ENCODE assay signal across 1 cellular context in genomic region chr5:159207222-159207615, GRCh38.
A peak's percentile ranks its signal among the peaks of the same experiment; 100 is the strongest.
TF ChIP-seq lines count a peak whose summit lies in the region.

No MANE protein-coding gene starts in this region.

TF ChIP-seq in GM12878, 131 proteins besides CTCF, POLR2A, EP300 and RAD21 (continued from another document):
- no peak for TF ChIP-seq PRDM15 (CRISPR knock-in tag; IDR thresholded peaks at IDR 0.05)
- TF ChIP-seq, protein P1, sequence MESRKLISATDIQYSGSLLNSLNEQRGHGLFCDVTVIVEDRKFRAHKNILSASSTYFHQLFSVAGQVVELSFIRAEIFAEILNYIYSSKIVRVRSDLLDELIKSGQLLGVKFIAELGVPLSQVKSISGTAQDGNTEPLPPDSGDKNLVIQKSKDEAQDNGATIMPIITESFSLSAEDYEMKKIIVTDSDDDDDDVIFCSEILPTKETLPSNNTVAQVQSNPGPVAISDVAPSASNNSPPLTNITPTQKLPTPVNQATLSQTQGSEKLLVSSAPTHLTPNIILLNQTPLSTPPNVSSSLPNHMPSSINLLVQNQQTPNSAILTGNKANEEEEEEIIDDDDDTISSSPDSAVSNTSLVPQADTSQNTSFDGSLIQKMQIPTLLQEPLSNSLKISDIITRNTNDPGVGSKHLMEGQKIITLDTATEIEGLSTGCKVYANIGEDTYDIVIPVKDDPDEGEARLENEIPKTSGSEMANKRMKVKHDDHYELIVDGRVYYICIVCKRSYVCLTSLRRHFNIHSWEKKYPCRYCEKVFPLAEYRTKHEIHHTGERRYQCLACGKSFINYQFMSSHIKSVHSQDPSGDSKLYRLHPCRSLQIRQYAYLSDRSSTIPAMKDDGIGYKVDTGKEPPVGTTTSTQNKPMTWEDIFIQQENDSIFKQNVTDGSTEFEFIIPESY (IDR thresholded peaks at IDR 0.05): no peak
- TF ChIP-seq, protein P2, sequence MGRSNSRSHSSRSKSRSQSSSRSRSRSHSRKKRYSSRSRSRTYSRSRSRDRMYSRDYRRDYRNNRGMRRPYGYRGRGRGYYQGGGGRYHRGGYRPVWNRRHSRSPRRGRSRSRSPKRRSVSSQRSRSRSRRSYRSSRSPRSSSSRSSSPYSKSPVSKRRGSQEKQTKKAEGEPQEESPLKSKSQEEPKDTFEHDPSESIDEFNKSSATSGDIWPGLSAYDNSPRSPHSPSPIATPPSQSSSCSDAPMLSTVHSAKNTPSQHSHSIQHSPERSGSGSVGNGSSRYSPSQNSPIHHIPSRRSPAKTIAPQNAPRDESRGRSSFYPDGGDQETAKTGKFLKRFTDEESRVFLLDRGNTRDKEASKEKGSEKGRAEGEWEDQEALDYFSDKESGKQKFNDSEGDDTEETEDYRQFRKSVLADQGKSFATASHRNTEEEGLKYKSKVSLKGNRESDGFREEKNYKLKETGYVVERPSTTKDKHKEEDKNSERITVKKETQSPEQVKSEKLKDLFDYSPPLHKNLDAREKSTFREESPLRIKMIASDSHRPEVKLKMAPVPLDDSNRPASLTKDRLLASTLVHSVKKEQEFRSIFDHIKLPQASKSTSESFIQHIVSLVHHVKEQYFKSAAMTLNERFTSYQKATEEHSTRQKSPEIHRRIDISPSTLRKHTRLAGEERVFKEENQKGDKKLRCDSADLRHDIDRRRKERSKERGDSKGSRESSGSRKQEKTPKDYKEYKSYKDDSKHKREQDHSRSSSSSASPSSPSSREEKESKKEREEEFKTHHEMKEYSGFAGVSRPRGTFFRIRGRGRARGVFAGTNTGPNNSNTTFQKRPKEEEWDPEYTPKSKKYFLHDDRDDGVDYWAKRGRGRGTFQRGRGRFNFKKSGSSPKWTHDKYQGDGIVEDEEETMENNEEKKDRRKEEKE (IDR thresholded peaks at IDR 0.05): no peak
- TF ChIP-seq RAD51 (IDR thresholded peaks at IDR 0.05): peak; percentile 93
- TF ChIP-seq KDM1A (IDR thresholded peaks at IDR 0.05; ENCODE audit: borderline replicate concordance): no peak
- TF ChIP-seq PAX5 (IDR thresholded peaks at IDR 0.05; ENCODE audit: borderline replicate concordance, low read depth, low read length): no peak
- TF ChIP-seq, protein P3, sequence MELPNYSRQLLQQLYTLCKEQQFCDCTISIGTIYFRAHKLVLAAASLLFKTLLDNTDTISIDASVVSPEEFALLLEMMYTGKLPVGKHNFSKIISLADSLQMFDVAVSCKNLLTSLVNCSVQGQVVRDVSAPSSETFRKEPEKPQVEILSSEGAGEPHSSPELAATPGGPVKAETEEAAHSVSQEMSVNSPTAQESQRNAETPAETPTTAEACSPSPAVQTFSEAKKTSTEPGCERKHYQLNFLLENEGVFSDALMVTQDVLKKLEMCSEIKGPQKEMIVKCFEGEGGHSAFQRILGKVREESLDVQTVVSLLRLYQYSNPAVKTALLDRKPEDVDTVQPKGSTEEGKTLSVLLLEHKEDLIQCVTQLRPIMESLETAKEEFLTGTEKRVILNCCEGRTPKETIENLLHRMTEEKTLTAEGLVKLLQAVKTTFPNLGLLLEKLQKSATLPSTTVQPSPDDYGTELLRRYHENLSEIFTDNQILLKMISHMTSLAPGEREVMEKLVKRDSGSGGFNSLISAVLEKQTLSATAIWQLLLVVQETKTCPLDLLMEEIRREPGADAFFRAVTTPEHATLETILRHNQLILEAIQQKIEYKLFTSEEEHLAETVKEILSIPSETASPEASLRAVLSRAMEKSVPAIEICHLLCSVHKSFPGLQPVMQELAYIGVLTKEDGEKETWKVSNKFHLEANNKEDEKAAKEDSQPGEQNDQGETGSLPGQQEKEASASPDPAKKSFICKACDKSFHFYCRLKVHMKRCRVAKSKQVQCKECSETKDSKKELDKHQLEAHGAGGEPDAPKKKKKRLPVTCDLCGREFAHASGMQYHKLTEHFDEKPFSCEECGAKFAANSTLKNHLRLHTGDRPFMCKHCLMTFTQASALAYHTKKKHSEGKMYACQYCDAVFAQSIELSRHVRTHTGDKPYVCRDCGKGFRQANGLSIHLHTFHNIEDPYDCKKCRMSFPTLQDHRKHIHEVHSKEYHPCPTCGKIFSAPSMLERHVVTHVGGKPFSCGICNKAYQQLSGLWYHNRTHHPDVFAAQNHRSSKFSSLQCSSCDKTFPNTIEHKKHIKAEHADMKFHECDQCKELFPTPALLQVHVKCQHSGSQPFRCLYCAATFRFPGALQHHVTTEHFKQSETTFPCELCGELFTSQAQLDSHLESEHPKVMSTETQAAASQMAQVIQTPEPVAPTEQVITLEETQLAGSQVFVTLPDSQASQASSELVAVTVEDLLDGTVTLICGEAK (IDR thresholded peaks at IDR 0.05; ENCODE audit: borderline replicate concordance): no peak; the same call in 1 of the 2 replicates
- TF ChIP-seq, protein P4, sequence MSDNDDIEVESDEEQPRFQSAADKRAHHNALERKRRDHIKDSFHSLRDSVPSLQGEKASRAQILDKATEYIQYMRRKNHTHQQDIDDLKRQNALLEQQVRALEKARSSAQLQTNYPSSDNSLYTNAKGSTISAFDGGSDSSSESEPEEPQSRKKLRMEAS (IDR thresholded peaks at IDR 0.05; ENCODE audit: low read depth, low read length): no peak
- TF ChIP-seq, protein P5, sequence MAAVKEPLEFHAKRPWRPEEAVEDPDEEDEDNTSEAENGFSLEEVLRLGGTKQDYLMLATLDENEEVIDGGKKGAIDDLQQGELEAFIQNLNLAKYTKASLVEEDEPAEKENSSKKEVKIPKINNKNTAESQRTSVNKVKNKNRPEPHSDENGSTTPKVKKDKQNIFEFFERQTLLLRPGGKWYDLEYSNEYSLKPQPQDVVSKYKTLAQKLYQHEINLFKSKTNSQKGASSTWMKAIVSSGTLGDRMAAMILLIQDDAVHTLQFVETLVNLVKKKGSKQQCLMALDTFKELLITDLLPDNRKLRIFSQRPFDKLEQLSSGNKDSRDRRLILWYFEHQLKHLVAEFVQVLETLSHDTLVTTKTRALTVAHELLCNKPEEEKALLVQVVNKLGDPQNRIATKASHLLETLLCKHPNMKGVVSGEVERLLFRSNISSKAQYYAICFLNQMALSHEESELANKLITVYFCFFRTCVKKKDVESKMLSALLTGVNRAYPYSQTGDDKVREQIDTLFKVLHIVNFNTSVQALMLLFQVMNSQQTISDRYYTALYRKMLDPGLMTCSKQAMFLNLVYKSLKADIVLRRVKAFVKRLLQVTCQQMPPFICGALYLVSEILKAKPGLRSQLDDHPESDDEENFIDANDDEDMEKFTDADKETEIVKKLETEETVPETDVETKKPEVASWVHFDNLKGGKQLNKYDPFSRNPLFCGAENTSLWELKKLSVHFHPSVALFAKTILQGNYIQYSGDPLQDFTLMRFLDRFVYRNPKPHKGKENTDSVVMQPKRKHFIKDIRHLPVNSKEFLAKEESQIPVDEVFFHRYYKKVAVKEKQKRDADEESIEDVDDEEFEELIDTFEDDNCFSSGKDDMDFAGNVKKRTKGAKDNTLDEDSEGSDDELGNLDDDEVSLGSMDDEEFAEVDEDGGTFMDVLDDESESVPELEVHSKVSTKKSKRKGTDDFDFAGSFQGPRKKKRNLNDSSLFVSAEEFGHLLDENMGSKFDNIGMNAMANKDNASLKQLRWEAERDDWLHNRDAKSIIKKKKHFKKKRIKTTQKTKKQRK (IDR thresholded peaks at IDR 0.05; ENCODE audit: low read depth, low read length): no peak
- TF ChIP-seq GATAD2B (conservative IDR thresholded peaks at IDR 0.05; ENCODE audit: low read depth): no peak
- no peak for TF ChIP-seq SMAD1 (IDR thresholded peaks at IDR 0.05; ENCODE audit: low read depth, partially characterized antibody)
- TF ChIP-seq IRF5 (IDR thresholded peaks at IDR 0.05; ENCODE audit: borderline replicate concordance): no peak
- peak in 1 of 2 experiments; percentile 62; a peak in 1 of 4 replicates for TF ChIP-seq BHLHE40 (IDR thresholded peaks at IDR 0.05; ENCODE audit: borderline replicate concordance in 1 of 2, low read depth in 2 of 2, low read length in 1 of 2)
- no peak for TF ChIP-seq IRF4 (IDR thresholded peaks at IDR 0.05; ENCODE audit: low read depth, low read length)
- TF ChIP-seq SRF (IDR thresholded peaks at IDR 0.05; ENCODE audit: low read depth in 2 of 2, low read length in 2 of 2): no peak
- TF ChIP-seq, protein P6, sequence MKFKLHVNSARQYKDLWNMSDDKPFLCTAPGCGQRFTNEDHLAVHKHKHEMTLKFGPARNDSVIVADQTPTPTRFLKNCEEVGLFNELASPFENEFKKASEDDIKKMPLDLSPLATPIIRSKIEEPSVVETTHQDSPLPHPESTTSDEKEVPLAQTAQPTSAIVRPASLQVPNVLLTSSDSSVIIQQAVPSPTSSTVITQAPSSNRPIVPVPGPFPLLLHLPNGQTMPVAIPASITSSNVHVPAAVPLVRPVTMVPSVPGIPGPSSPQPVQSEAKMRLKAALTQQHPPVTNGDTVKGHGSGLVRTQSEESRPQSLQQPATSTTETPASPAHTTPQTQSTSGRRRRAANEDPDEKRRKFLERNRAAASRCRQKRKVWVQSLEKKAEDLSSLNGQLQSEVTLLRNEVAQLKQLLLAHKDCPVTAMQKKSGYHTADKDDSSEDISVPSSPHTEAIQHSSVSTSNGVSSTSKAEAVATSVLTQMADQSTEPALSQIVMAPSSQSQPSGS (IDR thresholded peaks at IDR 0.05; ENCODE audit: low read length): 0 out of 2 replicates have a peak, but pooled peaks have one; percentile 20
- no peak for TF ChIP-seq TCF3 (IDR thresholded peaks at IDR 0.05; ENCODE audit: borderline replicate concordance, insufficient read depth, low read depth, low read length)
- TF ChIP-seq, protein P7, sequence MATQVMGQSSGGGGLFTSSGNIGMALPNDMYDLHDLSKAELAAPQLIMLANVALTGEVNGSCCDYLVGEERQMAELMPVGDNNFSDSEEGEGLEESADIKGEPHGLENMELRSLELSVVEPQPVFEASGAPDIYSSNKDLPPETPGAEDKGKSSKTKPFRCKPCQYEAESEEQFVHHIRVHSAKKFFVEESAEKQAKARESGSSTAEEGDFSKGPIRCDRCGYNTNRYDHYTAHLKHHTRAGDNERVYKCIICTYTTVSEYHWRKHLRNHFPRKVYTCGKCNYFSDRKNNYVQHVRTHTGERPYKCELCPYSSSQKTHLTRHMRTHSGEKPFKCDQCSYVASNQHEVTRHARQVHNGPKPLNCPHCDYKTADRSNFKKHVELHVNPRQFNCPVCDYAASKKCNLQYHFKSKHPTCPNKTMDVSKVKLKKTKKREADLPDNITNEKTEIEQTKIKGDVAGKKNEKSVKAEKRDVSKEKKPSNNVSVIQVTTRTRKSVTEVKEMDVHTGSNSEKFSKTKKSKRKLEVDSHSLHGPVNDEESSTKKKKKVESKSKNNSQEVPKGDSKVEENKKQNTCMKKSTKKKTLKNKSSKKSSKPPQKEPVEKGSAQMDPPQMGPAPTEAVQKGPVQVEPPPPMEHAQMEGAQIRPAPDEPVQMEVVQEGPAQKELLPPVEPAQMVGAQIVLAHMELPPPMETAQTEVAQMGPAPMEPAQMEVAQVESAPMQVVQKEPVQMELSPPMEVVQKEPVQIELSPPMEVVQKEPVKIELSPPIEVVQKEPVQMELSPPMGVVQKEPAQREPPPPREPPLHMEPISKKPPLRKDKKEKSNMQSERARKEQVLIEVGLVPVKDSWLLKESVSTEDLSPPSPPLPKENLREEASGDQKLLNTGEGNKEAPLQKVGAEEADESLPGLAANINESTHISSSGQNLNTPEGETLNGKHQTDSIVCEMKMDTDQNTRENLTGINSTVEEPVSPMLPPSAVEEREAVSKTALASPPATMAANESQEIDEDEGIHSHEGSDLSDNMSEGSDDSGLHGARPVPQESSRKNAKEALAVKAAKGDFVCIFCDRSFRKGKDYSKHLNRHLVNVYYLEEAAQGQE (IDR thresholded peaks at IDR 0.05; ENCODE audit: low read depth, low read length): no peak
